7 cellular contexts compared by ENCODE assay signal in genomic region chr7:90928700-90929424, GRCh38.
DNase-seq lines count a peak whose midpoint lies in the region; ATAC-seq and TF ChIP-seq lines count a peak whose summit lies in the region.
"Not testable (repeated sequence)": the region's sequence is repeated elsewhere in the genome, so short reads cannot be mapped to it uniquely, and the experiment has no call there.

No MANE protein-coding gene starts in this region.

- not testable (repeated sequence) for H3K9me2 ChIP-seq in GM23338 (ENCODE audit: insufficient read depth)

- H3K23ac ChIP-seq in mesendoderm (ENCODE audit: low read length): not testable (repeated sequence)

- H3K36me3 ChIP-seq in GM23338 (ENCODE audit: insufficient read depth); mesendoderm (ENCODE audit: control insufficient read depth, insufficient read depth, low read length): not testable (repeated sequence)

- not testable (repeated sequence) for H2BK120ac ChIP-seq in mesendoderm (ENCODE audit: low read depth, low read length)

- not testable (repeated sequence) for H4K5ac ChIP-seq in mesendoderm (ENCODE audit: low read length)

- ATAC-seq in GM23338: not testable (repeated sequence)

- H3K56ac ChIP-seq in mesendoderm (ENCODE audit: low read length): not testable (repeated sequence)

- not testable (repeated sequence) for H2BK15ac ChIP-seq in mesendoderm (replicated peaks; ENCODE audit: low read depth)

- not testable (repeated sequence) for H2BK5ac ChIP-seq in mesendoderm (ENCODE audit: low read length)

- peak; percentile 11 for DNase-seq in DMS 273 (lab: John Stamatoyannopoulos, UW; ENCODE audit: unreplicated experiment)
- peak; percentile 65 for DNase-seq in GM23338 (ENCODE audit: low spot score)
- DNase-seq in NB4 (ENCODE audit: low read depth): peak; percentile 8
- DNase-seq in NCI-H526 treated with DMSO at 0.1 percent for 48 hours (lab: John Stamatoyannopoulos, UW): peak; percentile 30
- peak; percentile 76 to 90 for DNase-seq in SHP77 (lab: John Stamatoyannopoulos, UW)
- DNase-seq in activated CD4-positive, alpha-beta T cell treated with anti-CD3 and anti-CD28 coated beads, Interleukin-2, amount 10 ng/mL, durations not matched to agents 24 days and 14 days: peak; percentile 70
- peak; percentile 70 for DNase-seq in mesendoderm

- TF ChIP-seq POLR2A in NB4 (IDR thresholded peaks at IDR 0.05; ENCODE audit: extremely low read depth, insufficient read length): not testable (repeated sequence)

- not testable (repeated sequence) for H4K20me1 ChIP-seq in GM23338 (replicated peaks; ENCODE audit: insufficient read depth)

- not testable (repeated sequence) for H3K9ac ChIP-seq in mesendoderm (ENCODE audit: low read length)

- not testable (repeated sequence) for H3K27ac Mint-ChIP-seq in GM23338; activated CD4-positive, alpha-beta T cell treated with anti-CD3 and anti-CD28 coated beads, Interleukin-2, amount 10 ng/mL, durations not matched to agents 24 days and 14 days

- intact Hi-C loops in activated CD4-positive, alpha-beta T cell treated with anti-CD3 and anti-CD28 coated beads, Interleukin-2, amount 10 ng/mL, durations not matched to agents 24 days and 14 days (cut with micrococcal nuclease): not testable (repeated sequence)

- H3K79me2 ChIP-seq in GM23338 (replicated peaks; ENCODE audit: insufficient read depth); mesendoderm (ENCODE audit: control insufficient read depth, insufficient read depth, low read length): not testable (repeated sequence)

- WGBS in mesendoderm (ENCODE audit: extremely low coverage, insufficient coverage, low lambda C conversion rate): no CpG with 5 or more reads among the region's 13 CpGs

- not testable (repeated sequence) for H3F3A ChIP-seq in GM23338 (replicated peaks; ENCODE audit: low read depth)

- TF ChIP-seq CTCF in GM23338 (conservative IDR thresholded peaks at IDR 0.05; ENCODE audit: low read depth in 2 of 2): peak; percentile 24 to 33; a peak in 3 of 4 replicates
- not testable (repeated sequence) for TF ChIP-seq CTCF in NB4 (IDR thresholded peaks at IDR 0.05; ENCODE audit: low read depth, low read length)

- not testable (repeated sequence) for H3K4me1 Mint-ChIP-seq in GM23338; activated CD4-positive, alpha-beta T cell treated with anti-CD3 and anti-CD28 coated beads, Interleukin-2, amount 10 ng/mL, durations not matched to agents 24 days and 14 days

- H2AFZ ChIP-seq in GM23338: not testable (repeated sequence)

- not testable (repeated sequence) for H3K79me1 ChIP-seq in mesendoderm (ENCODE audit: low read length)

- H3K4me2 ChIP-seq in GM23338; mesendoderm (ENCODE audit: low read length): not testable (repeated sequence)

- not testable (repeated sequence) for H3K27ac ChIP-seq in GM23338 (ENCODE audit: low read depth); mesendoderm (ENCODE audit: low read depth, low read length)

- not testable (repeated sequence) for H3K27me3 Mint-ChIP-seq in GM23338 (ENCODE audit: insufficient read depth, low read depth, poor library complexity); activated CD4-positive, alpha-beta T cell treated with anti-CD3 and anti-CD28 coated beads, Interleukin-2, amount 10 ng/mL, durations not matched to agents 24 days and 14 days

- H4K8ac ChIP-seq in mesendoderm (ENCODE audit: low read depth, low read length): not testable (repeated sequence)

- H3K9me3 Mint-ChIP-seq in GM23338; activated CD4-positive, alpha-beta T cell treated with anti-CD3 and anti-CD28 coated beads, Interleukin-2, amount 10 ng/mL, durations not matched to agents 24 days and 14 days: not testable (repeated sequence)

- not testable (repeated sequence) for H3K4ac ChIP-seq in mesendoderm (ENCODE audit: low read depth, low read length)

- not testable (repeated sequence) for H3K4me3 ChIP-seq in GM23338; NB4 (ENCODE audit: low read depth, low read length); mesendoderm (ENCODE audit: low read length)

- H3K27me3 ChIP-seq in GM23338 (ENCODE audit: insufficient read depth); mesendoderm (ENCODE audit: insufficient read depth, low read length, poor library complexity): not testable (repeated sequence)

- peaks cover 10% of the 10 kb centered on the region for H3K36me3 Mint-ChIP-seq in GM23338 (ENCODE audit: low read depth)
- not testable (repeated sequence) for H3K36me3 Mint-ChIP-seq in activated CD4-positive, alpha-beta T cell treated with anti-CD3 and anti-CD28 coated beads, Interleukin-2, amount 10 ng/mL, durations not matched to agents 24 days and 14 days (ENCODE audit: low read depth)

- H3K18ac ChIP-seq in mesendoderm (ENCODE audit: low read length): not testable (repeated sequence)

- H2AK5ac ChIP-seq in mesendoderm (ENCODE audit: low read length): not testable (repeated sequence)

- H3K4me1 ChIP-seq in GM23338 (ENCODE audit: insufficient read depth); mesendoderm (ENCODE audit: control insufficient read depth, low read depth, low read length): not testable (repeated sequence)

- H3K4me3 Mint-ChIP-seq in GM23338: not testable (repeated sequence)
- peak overlapping the region; percentile 57 for H3K4me3 Mint-ChIP-seq in activated CD4-positive, alpha-beta T cell treated with anti-CD3 and anti-CD28 coated beads, Interleukin-2, amount 10 ng/mL, durations not matched to agents 24 days and 14 days

Comparison
In these comparisons a context has a peak if more than half of its experiments do, and no peak if none do; other contexts are left out.
1. DNase-seq: peak in every context shown above with its lines; median percentile 83 in SHP77; 70 in activated CD4-positive, alpha-beta T cell treated with anti-CD3 and anti-CD28 coated beads, Interleukin-2, amount 10 ng/mL, durations not matched to agents 24 days and 14 days; 70 in mesendoderm; 65 in GM23338; 30 in NCI-H526 treated with DMSO at 0.1 percent for 48 hours; 11 in DMS 273; 8 in NB4.